ENCODE assay signal across 29 cellular contexts in the genomic region with DNA sequence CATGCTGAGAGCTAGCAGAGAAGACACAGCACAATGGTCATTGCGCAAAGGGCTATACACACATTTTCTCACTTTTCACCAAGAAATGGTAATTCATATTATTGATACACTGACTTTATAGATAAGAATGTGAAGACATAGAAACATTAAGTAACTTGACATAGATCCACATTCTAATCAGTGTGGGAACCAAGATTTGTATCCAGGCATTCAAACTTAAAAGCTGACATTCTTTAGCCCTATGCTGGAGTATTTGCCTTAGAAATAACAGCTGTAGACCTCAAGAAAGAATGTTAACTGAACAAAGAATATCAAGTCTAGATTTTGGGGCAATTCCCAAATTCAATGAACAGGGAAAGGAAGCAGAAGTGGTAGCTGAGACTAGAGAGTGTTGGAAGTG.
"Had no signal": no experiment of that assay in that cellular context is flagged by ENCODE, and none has a peak within 500 bp of the region (broad histone marks: within the 10 kb centered on the region; RNA-seq: fewer than 3 reads in every experiment).

No MANE protein-coding gene starts in this region.

- H3K36me3 Mint-ChIP-seq: activated CD8-positive, alpha-beta memory T cell treated with anti-CD3 and anti-CD28 coated beads, Interleukin-2, amount 10 ng/mL, durations not matched to agents 7 days and 5 days; activated naive CD4-positive, alpha-beta T cell treated with anti-CD3 and anti-CD28 coated beads, Interleukin-2, amount 50 U/mL, for 24 hours had no signal

- H3K4me1 Mint-ChIP-seq: activated CD4-positive, alpha-beta T cell treated with anti-CD3 and anti-CD28 coated beads for 36 hours; activated CD8-positive, alpha-beta memory T cell treated with anti-CD3 and anti-CD28 coated beads, Interleukin-2, amount 10 ng/mL, durations not matched to agents 7 days and 5 days; activated naive CD4-positive, alpha-beta T cell treated with anti-CD3 and anti-CD28 coated beads, Interleukin-2, amount 50 U/mL, for 24 hours; central memory CD8-positive, alpha-beta T cell; endodermal cell had no signal

- H3K27ac Mint-ChIP-seq: activated CD4-positive, alpha-beta T cell treated with anti-CD3 and anti-CD28 coated beads for 36 hours; activated CD8-positive, alpha-beta memory T cell treated with anti-CD3 and anti-CD28 coated beads, Interleukin-2, amount 10 ng/mL, durations not matched to agents 7 days and 5 days; activated CD8-positive, alpha-beta T cell treated with anti-CD3 and anti-CD28 coated beads for 36 hours; activated naive CD4-positive, alpha-beta T cell treated with anti-CD3 and anti-CD28 coated beads for 36 hours; activated naive CD4-positive, alpha-beta T cell treated with anti-CD3 and anti-CD28 coated beads, Interleukin-2, amount 50 U/mL, for 24 hours; activated T-helper 1 cell treated with anti-CD3 and anti-CD28 coated beads, Interleukin-12 subunit alpha, Interleukin-12 subunit beta, Interleukin-2, Interleukin-4 antibody, amounts not matched to agents 30 ng/mL and 10 ng/mL and 1 ng/mL, durations not matched to agents 14 hours and 24 hours and 36 hours; activated T-helper 2 cell treated with anti-CD3 and anti-CD28 coated beads, Interferon-gamma antibody, Interleukin-2, Interleukin-4, amounts not matched to agents 10 μg/mL and 5 μg/mL and 100 μg/mL, durations not matched to agents 14 hours and 24 hours and 36 hours; dendritic cell treated with granulocyte-macrophage colony-stimulating factor and Interleukin-4, amounts not matched to agents 40 ng/mL and 50 ng/mL, for 4 days; endodermal cell had no signal

- H3K27me3 Mint-ChIP-seq: activated CD4-positive, alpha-beta T cell treated with anti-CD3 and anti-CD28 coated beads for 36 hours; activated CD8-positive, alpha-beta memory T cell treated with anti-CD3 and anti-CD28 coated beads, Interleukin-2, amount 10 ng/mL, durations not matched to agents 7 days and 5 days; activated CD8-positive, alpha-beta T cell treated with anti-CD3 and anti-CD28 coated beads for 36 hours; activated naive CD4-positive, alpha-beta T cell treated with anti-CD3 and anti-CD28 coated beads, Interleukin-2, amount 50 U/mL, for 24 hours; central memory CD8-positive, alpha-beta T cell; dendritic cell treated with granulocyte-macrophage colony-stimulating factor and Interleukin-4, amounts not matched to agents 40 ng/mL and 50 ng/mL, for 4 days had no signal

- DNase-seq: activated CD4-positive, alpha-beta T cell treated with anti-CD3 and anti-CD28 coated beads for 36 hours; activated CD4-positive, alpha-beta T cell treated with anti-CD3 and anti-CD28 coated beads, Interleukin-2, amount 50 U/mL, for 1 hour; activated CD4-positive, alpha-beta T cell treated with anti-CD3 and anti-CD28 coated beads, Interleukin-2, amount 50 U/mL, for 48 hours; activated CD4-positive, CD25-positive, alpha-beta regulatory T cell; activated CD4-positive, CD25-positive, alpha-beta regulatory T cell treated with anti-CD3 and anti-CD28 coated beads, Interleukin-2, amount 50 U/mL, for 72 hours; activated CD8-positive, alpha-beta memory T cell treated with anti-CD3 and anti-CD28 coated beads, Interleukin-2, amount 10 ng/mL, durations not matched to agents 7 days and 5 days; activated CD8-positive, alpha-beta memory T cell treated with anti-CD3 and anti-CD28 coated beads, Interleukin-2, amount 50 U/mL, for 4 hours; activated CD8-positive, alpha-beta T cell treated with anti-CD3 and anti-CD28 coated beads for 36 hours; activated effector memory CD4-positive, alpha-beta T cell treated with anti-CD3 and anti-CD28 coated beads, Interleukin-2, amount 50 U/mL, for 16 hours; activated naive CD4-positive, alpha-beta T cell treated with anti-CD3 and anti-CD28 coated beads for 36 hours; activated T-cell treated with anti-CD3 and anti-CD28 coated beads, Interleukin-2, amount 50 U/mL, for 1 hour; activated T-cell treated with anti-CD3 and anti-CD28 coated beads, Interleukin-2, amount 50 U/mL, for 48 hours; adrenal gland; amygdala; aorta; brain microvascular endothelial cell; dorsolateral prefrontal cortex; effector memory CD4-positive, alpha-beta T cell; endodermal cell; heart right ventricle; T-helper 1 cell; T-helper 2 cell had no signal

- H3K9me3 Mint-ChIP-seq: activated CD8-positive, alpha-beta T cell treated with anti-CD3 and anti-CD28 coated beads for 36 hours; activated naive CD4-positive, alpha-beta T cell treated with anti-CD3 and anti-CD28 coated beads for 36 hours; activated naive CD4-positive, alpha-beta T cell treated with anti-CD3 and anti-CD28 coated beads, Interleukin-2, amount 50 U/mL, for 24 hours; activated T-helper 1 cell treated with anti-CD3 and anti-CD28 coated beads, Interleukin-12 subunit alpha, Interleukin-12 subunit beta, Interleukin-2, Interleukin-4 antibody, amounts not matched to agents 30 ng/mL and 10 ng/mL and 1 ng/mL, durations not matched to agents 14 hours and 24 hours and 36 hours; activated T-helper 2 cell treated with anti-CD3 and anti-CD28 coated beads, Interferon-gamma antibody, Interleukin-2, Interleukin-4, amounts not matched to agents 10 μg/mL and 5 μg/mL and 100 μg/mL, durations not matched to agents 14 hours and 24 hours and 36 hours; endodermal cell had no signal

- H3K9me3 ChIP-seq: adrenal gland, gastroesophageal sphincter, heart right ventricle had no signal

- H3K4me3 Mint-ChIP-seq: activated CD4-positive, alpha-beta T cell treated with anti-CD3 and anti-CD28 coated beads for 36 hours; activated CD8-positive, alpha-beta memory T cell treated with anti-CD3 and anti-CD28 coated beads, Interleukin-2, amount 10 ng/mL, durations not matched to agents 7 days and 5 days; activated CD8-positive, alpha-beta T cell treated with anti-CD3 and anti-CD28 coated beads for 36 hours; activated naive CD4-positive, alpha-beta T cell treated with anti-CD3 and anti-CD28 coated beads for 36 hours; activated naive CD4-positive, alpha-beta T cell treated with anti-CD3 and anti-CD28 coated beads, Interleukin-2, amount 50 U/mL, for 24 hours; activated T-helper 1 cell treated with anti-CD3 and anti-CD28 coated beads, Interleukin-12 subunit alpha, Interleukin-12 subunit beta, Interleukin-2, Interleukin-4 antibody, amounts not matched to agents 30 ng/mL and 10 ng/mL and 1 ng/mL, durations not matched to agents 14 hours and 24 hours and 36 hours; central memory CD8-positive, alpha-beta T cell; dendritic cell treated with granulocyte-macrophage colony-stimulating factor and Interleukin-4, amounts not matched to agents 40 ng/mL and 50 ng/mL, for 4 days; endodermal cell had no signal

- ATAC-seq: activated CD4-positive, alpha-beta T cell treated with anti-CD3 and anti-CD28 coated beads for 36 hours; activated CD8-positive, alpha-beta memory T cell treated with anti-CD3 and anti-CD28 coated beads, Interleukin-2, amount 10 ng/mL, durations not matched to agents 7 days and 5 days; activated CD8-positive, alpha-beta T cell treated with anti-CD3 and anti-CD28 coated beads for 36 hours; esophagus mucosa; gastroesophageal sphincter; heart right ventricle had no signal
